15 cellular contexts compared by ENCODE assay signal in the genomic region with DNA sequence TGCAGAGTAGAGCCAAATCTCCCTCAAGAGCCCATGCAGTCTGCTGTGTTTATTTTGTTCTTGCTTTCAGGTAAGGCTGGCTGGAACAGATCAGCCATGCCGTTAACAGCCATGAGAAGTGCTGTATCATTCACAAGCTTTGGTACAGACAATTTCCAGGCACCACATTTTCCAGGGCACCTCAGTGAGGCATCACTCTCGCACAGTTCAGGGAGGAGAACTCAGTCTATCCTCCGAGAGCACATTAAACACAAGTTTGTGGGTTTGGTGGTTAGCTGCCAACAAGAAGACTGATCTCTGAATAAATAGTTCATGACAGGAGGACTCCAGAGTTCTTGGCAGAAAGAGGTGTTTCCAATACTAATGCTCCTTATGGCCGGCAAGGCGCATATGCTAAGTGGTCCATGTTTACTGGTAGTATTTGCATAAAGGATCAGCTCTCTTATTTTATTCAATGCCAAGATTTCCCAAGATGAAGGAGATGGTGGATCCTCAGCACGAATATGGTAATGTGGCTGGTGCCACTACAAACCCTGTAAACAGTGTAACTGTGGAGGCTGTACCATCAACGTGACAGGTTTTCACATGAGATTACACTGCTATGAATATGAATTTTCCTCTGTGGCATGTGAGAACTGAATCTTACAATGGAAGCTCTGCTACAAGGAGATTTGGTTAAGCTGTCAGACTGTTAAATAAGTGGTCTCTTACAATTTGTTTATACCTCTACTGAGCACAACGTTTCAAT. TPM values are rescaled to one million over a fixed set of nuclear protein-coding genes. Genes with fewer than 3 reads are reported as not detected.
A peak's percentile ranks its signal among the peaks of the same experiment; 100 is the strongest.
DNase-seq lines count a peak whose midpoint lies in the region; TF ChIP-seq lines count a peak whose summit lies in the region.
"Had no signal": no experiment of that assay in that cellular context is flagged by ENCODE, and none has a peak within 500 bp of the region (broad histone marks: within the 10 kb centered on the region; RNA-seq: fewer than 3 reads in every experiment).

No MANE protein-coding gene starts in this region.

- DNase-seq in H4 (ENCODE audit: low spot score) (peak; percentile 77), NCI-H345 (lab: John Stamatoyannopoulos, UW) (peak; percentile 58), astrocyte of the spinal cord (ENCODE audit: low read depth, low spot score) (peak; percentile 22), NCI-H2171 treated with DMSO at 0.1 percent for 48 hours (lab: John Stamatoyannopoulos, UW) (no peak), DMS114 treated with DMSO at 0.1 percent for 48 hours (lab: John Stamatoyannopoulos, UW; ENCODE audit: unreplicated experiment) (no peak), activated gamma-delta T cell (lab: John Stamatoyannopoulos, UW) (no peak), posterior cingulate gyrus (no peak)
- DNase-seq: activated T-cell treated with anti-CD3 and anti-CD28 coated beads, Interleukin-2, amount 50 U/mL, for 4 hours; aorta; effector CD8-positive, alpha-beta T cell; foreskin keratinocyte; HFFc6; NCI-H1436 treated with DMSO at 0.1 percent for 48 hours had no signal

- H3K9ac ChIP-seq in rectal smooth muscle tissue (ENCODE audit: low read length) = no peak overlapping the region
- H3K9ac ChIP-seq: BLaER1 had no signal

- peak overlapping the region; percentile 44 for H3K27ac ChIP-seq in rectal smooth muscle tissue (ENCODE audit: low read depth, low read length)
- H3K27ac ChIP-seq: BLaER1, foreskin keratinocyte had no signal

- peaks cover 7% of the 10 kb centered on the region for H3K4me1 ChIP-seq in rectal smooth muscle tissue (ENCODE audit: control insufficient read depth, insufficient read depth, low read length)
- H3K4me1 ChIP-seq: foreskin keratinocyte had no signal

- no peaks in the 10 kb centered on the region for H3K27me3 ChIP-seq in rectal smooth muscle tissue (ENCODE audit: control insufficient read depth, insufficient read depth, low read length)
- H3K27me3 ChIP-seq: BLaER1 had no signal

- TF ChIP-seq CTCF in astrocyte of the spinal cord (IDR thresholded peaks at IDR 0.05; ENCODE audit: low read depth, low read length) = no peak

- H3K4me3 ChIP-seq in astrocyte of the spinal cord (ENCODE audit: low read depth, low read length) (no peak overlapping the region), rectal smooth muscle tissue (ENCODE audit: low read length) (no peak overlapping the region)
- H3K4me3 ChIP-seq: BLaER1 had no signal

- in situ Hi-C loops in astrocyte of the spinal cord (cut with HindIII; ENCODE audit: low sequenced_read_pairs) = no loop called here

- intact Hi-C loops in posterior cingulate gyrus (cut with DNase I) = no loop called here

- H3K36me3 ChIP-seq in rectal smooth muscle tissue (ENCODE audit: control insufficient read depth, insufficient read depth, low read length) = no peaks in the 10 kb centered on the region
- H3K36me3 ChIP-seq: BLaER1 had no signal

RNA-seq across cellular contexts. Expression of gene PELI2, which starts 30.2 kb away (rescaled TPM):
- total RNA-seq in H4 (2014; rRNA removed; shearing (Covaris generic)) = 4.8 and 5.1 TPM in 2 replicates
- total RNA-seq: foreskin keratinocyte had no signal

Comparison
In these comparisons a context has a peak if more than half of its experiments do, and no peak if none do; other contexts are left out.
1. DNase-seq: peak in H4 (single experiment), NCI-H345 (single experiment) and astrocyte of the spinal cord (single experiment); none in NCI-H2171 treated with DMSO at 0.1 percent for 48 hours (single experiment), DMS114 treated with DMSO at 0.1 percent for 48 hours (single experiment), activated gamma-delta T cell (single experiment) and posterior cingulate gyrus (0 of 10).